In the genomic region with DNA sequence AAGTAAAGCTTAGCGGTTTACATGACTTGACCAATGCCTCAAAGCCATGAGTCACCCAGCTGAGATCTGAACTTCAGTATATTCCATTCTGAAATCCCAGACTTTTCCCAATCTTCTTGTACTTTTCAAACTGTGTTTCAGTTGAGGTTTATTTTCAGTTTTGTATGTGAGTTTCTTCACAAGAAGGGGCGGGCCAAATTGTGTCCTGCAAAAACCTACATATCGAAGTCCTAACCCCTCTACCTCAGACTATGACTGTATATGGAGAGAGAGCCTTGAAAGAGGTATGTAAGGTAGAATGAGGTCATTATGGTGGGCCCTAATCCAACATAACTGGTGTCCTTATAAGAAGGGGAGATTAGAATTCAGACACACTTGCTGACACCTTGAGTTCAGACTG, we compare ENCODE assay signal across 8 cellular contexts. TPM values are rescaled to one million over a fixed set of nuclear protein-coding genes. Genes with fewer than 3 reads are reported as not detected.
DNase-seq lines count a peak whose midpoint lies in the region; ATAC-seq and TF ChIP-seq lines count a peak whose summit lies in the region.

No MANE protein-coding gene starts in this region.

- H3K4me3 ChIP-seq in SJCRH30 (peak overlapping the region; percentile 53), heart right ventricle (peak overlapping the region in 9 of 10 donors; percentile 33 to 68 (median 58)), skeletal muscle tissue (ENCODE audit: low read length in 3 of 3) (peak overlapping the region; percentile 65 to 74 (median 74))

- H3K27ac ChIP-seq in SJCRH30 (peak overlapping the region; percentile 62), heart right ventricle (peak overlapping the region; percentile 63 to 95 (median 88)), skeletal muscle tissue (ENCODE audit: low read depth, low read length) (peak overlapping the region; percentile 78)

- H3K9me3 ChIP-seq in SJCRH30 (replicated peaks) (0 out of 2 replicates have a peak, but pooled peaks cover 5% of the 10 kb centered on the region), heart right ventricle (no peaks in the 10 kb centered on the region), skeletal muscle tissue (ENCODE audit: control insufficient read depth in 3 of 3, low read length in 3 of 3) (no peaks in the 10 kb centered on the region)

- no peak for TF ChIP-seq CTCF in heart right ventricle (IDR thresholded peaks at IDR 0.05)

- H3K9ac ChIP-seq in skeletal muscle tissue (ENCODE audit: low read depth in 1 of 3, low read length in 3 of 3) = peak overlapping the region in 2 of 3 donors; percentile 67 to 79

- 69 to 78% methylated on average over 3 of the region's 3 CpGs for WGBS in heart right ventricle, 2 donors

- no peaks in the 10 kb centered on the region for H3K27me3 ChIP-seq in SJCRH30
- H3K27me3 ChIP-seq in heart right ventricle = no peaks in the 10 kb centered on the region
- H3K27me3 ChIP-seq in skeletal muscle tissue (ENCODE audit: control insufficient read depth in 3 of 3, insufficient read depth in 3 of 3, low read length in 3 of 3) = no peaks in the 10 kb centered on the region

- H3K4me1 ChIP-seq in SJCRH30 = peaks cover 8% of the 10 kb centered on the region
- peaks cover 0 to 32% (median 20%) of the 10 kb centered on the region in 9 donors for H3K4me1 ChIP-seq in heart right ventricle
- peaks cover 0 to 7% (median 5%) of the 10 kb centered on the region in 3 donors for H3K4me1 ChIP-seq in skeletal muscle tissue (ENCODE audit: control insufficient read depth in 3 of 3, insufficient read depth in 3 of 3, low read length in 3 of 3)

- ATAC-seq in GM18511 (IDR thresholded peaks at IDR 0.05; ENCODE audit: unreplicated experiment) (peak; percentile 3), heart right ventricle (peak in 3 of 8 donors; percentile 1 to 55 (median 5)), GM21717 (IDR thresholded peaks at IDR 0.05; ENCODE audit: unreplicated experiment) (no peak)

- H3K36me3 ChIP-seq in SJCRH30 (no peaks in the 10 kb centered on the region), heart right ventricle (peaks cover 0 to 9% (median 0%) of the 10 kb centered on the region in 9 donors), skeletal muscle tissue (ENCODE audit: control insufficient read depth in 3 of 3, insufficient read depth in 3 of 3, low read length in 3 of 3) (peaks cover 0 to 4% (median 0%) of the 10 kb centered on the region in 3 donors)

- intact Hi-C loops in heart right ventricle (cut with DNase I) = loop anchor here in 2 of 10 donors (10.0 kb wide), 1 partner anchor 81 kb away; no protein-coding TSS in a partner anchor

- no peak for DNase-seq in SJCRH30
- no peak for DNase-seq in heart right ventricle
- DNase-seq in activated effector memory CD4-positive, alpha-beta T cell treated with anti-CD3 and anti-CD28 coated beads, Interleukin-2, amount 50 U/mL, for 16 hours = no peak
- DNase-seq in activated gamma-delta T cell treated with Interleukin-2 at 50 U/mL for 16 hours = no peak
- no peak for DNase-seq in activated T-cell treated with anti-CD3 and anti-CD28 coated beads for 4 hours

RNA-seq across cellular contexts. Expression of gene TLR4, which starts 0.7 kb away (rescaled TPM):
- 6.1 and 6.5 TPM in 2 replicates for total RNA-seq in SJCRH30 (2014; rRNA removed; shearing (Covaris generic))
- total RNA-seq in heart right ventricle (10 to 100 TPM in 7 of 10 donors, 1 to 10 TPM in 3; 6.5 to 24.7 (median 11.6) TPM), skeletal muscle tissue (8.9 TPM)
- polyA plus RNA-seq in heart right ventricle = 1 to 10 TPM; 2.3 to 3.6 TPM
